In genomic region chr10:26765549-26765948, GRCh38 we compare ENCODE assay signal across 16 cellular contexts.
A peak's percentile ranks its signal among the peaks of the same experiment; 100 is the strongest.
DNase-seq lines count a peak whose midpoint lies in the region; ATAC-seq lines count a peak whose summit lies in the region.
"Had no signal": no experiment of that assay in that cellular context is flagged by ENCODE, and none has a peak within 500 bp of the region (broad histone marks: within the 10 kb centered on the region; RNA-seq: fewer than 3 reads in every experiment).

No MANE protein-coding gene starts in this region.

- CTCF ChIA-PET in activated CD4-positive, alpha-beta T cell treated with anti-CD3 and anti-CD28 coated beads for 36 hours (lab: Charles Lee): interaction anchor here (1.5 kb wide), 1 partner anchor 95 kb away, joined by 3 read pairs; the partner anchor contains the start of gene ABI1

- POLR2A ChIA-PET in activated CD4-positive, alpha-beta T cell treated with anti-CD3 and anti-CD28 coated beads for 36 hours (lab: Charles Lee): no interaction called here

- no peak overlapping the region for H3K27ac ChIP-seq in GM23248

- no peaks in the 10 kb centered on the region for H3K9me3 Mint-ChIP-seq in activated T-cell treated with anti-CD3 and anti-CD28 coated beads, Interleukin-2, amount 50 U/mL, for 72 hours
- H3K9me3 Mint-ChIP-seq in activated T-helper 17 cell treated with anti-CD3 and anti-CD28 coated beads, Interleukin-2, amount 50 U/mL, for 72 hours: no peaks in the 10 kb centered on the region
- no peaks in the 10 kb centered on the region for H3K9me3 Mint-ChIP-seq in stimulated activated naive B cell treated with anti-CD40 and anti-IgM and Interleukin-4, amounts not matched to agents 10 μg/mL and 1 μg/mL and 100 μg/mL, for 72 hours
- H3K9me3 Mint-ChIP-seq in activated CD4-positive, alpha-beta T cell treated with anti-CD3 and anti-CD28 coated beads for 36 hours (ENCODE audit: low read depth): no peaks in the 10 kb centered on the region
- H3K9me3 Mint-ChIP-seq: CD4-positive, alpha-beta T cell; HFFc6 had no signal

- no peak overlapping the region for H3K4me2 ChIP-seq in GM23248 (ENCODE audit: unreplicated experiment)

- H4K20me1 ChIP-seq in GM23248 (ENCODE audit: insufficient read depth): no peaks in the 10 kb centered on the region

- H3K4me1 Mint-ChIP-seq in activated T-cell treated with anti-CD3 and anti-CD28 coated beads, Interleukin-2, amount 50 U/mL, for 72 hours (ENCODE audit: low read depth): no peaks in the 10 kb centered on the region
- no peaks in the 10 kb centered on the region for H3K4me1 Mint-ChIP-seq in activated T-helper 17 cell treated with anti-CD3 and anti-CD28 coated beads, Interleukin-2, amount 50 U/mL, for 72 hours
- H3K4me1 Mint-ChIP-seq in stimulated activated naive B cell treated with anti-CD40 and anti-IgM and Interleukin-4, amounts not matched to agents 10 μg/mL and 1 μg/mL and 100 μg/mL, for 72 hours: peaks cover 3 to 8% of the 10 kb centered on the region in 2 donors
- peaks cover 3% of the 10 kb centered on the region for H3K4me1 Mint-ChIP-seq in activated CD4-positive, alpha-beta T cell treated with anti-CD3 and anti-CD28 coated beads for 36 hours

- no peaks in the 10 kb centered on the region for H3F3A ChIP-seq in GM23248 (ENCODE audit: insufficient read depth)

- no peaks in the 10 kb centered on the region for H3K9me3 ChIP-seq in GM23248 (ENCODE audit: low read depth)
- H3K9me3 ChIP-seq: HAP-1 had no signal

- intact Hi-C loops in activated CD4-positive, alpha-beta T cell treated with anti-CD3 and anti-CD28 coated beads for 36 hours (cut with DNase I, micrococcal nuclease): no loop called here

- no peaks in the 10 kb centered on the region for H3K27me3 ChIP-seq in GM23248 (replicated peaks; ENCODE audit: insufficient read depth)

- peaks cover 3 to 7% of the 10 kb centered on the region in 2 donors for H3K36me3 Mint-ChIP-seq in activated T-cell treated with anti-CD3 and anti-CD28 coated beads, Interleukin-2, amount 50 U/mL, for 72 hours (ENCODE audit: insufficient read depth in 2 of 2)
- H3K36me3 Mint-ChIP-seq in activated T-helper 17 cell treated with anti-CD3 and anti-CD28 coated beads, Interleukin-2, amount 50 U/mL, for 72 hours (ENCODE audit: low read depth): peaks cover 84% of the 10 kb centered on the region
- H3K36me3 Mint-ChIP-seq in stimulated activated naive B cell treated with anti-CD40 and anti-IgM and Interleukin-4, amounts not matched to agents 10 μg/mL and 1 μg/mL and 100 μg/mL, for 72 hours: peaks cover 12 to 30% of the 10 kb centered on the region in 2 donors
- peaks cover 28% of the 10 kb centered on the region for H3K36me3 Mint-ChIP-seq in activated CD4-positive, alpha-beta T cell treated with anti-CD3 and anti-CD28 coated beads for 36 hours (ENCODE audit: low read depth)

- in situ Hi-C loops in GM23248 (cut with MboI): no loop called here

- no peak overlapping the region for H2AFZ ChIP-seq in GM23248

- no peak overlapping the region for H3K4me3 Mint-ChIP-seq in activated T-cell treated with anti-CD3 and anti-CD28 coated beads, Interleukin-2, amount 50 U/mL, for 72 hours
- H3K4me3 Mint-ChIP-seq in activated T-helper 17 cell treated with anti-CD3 and anti-CD28 coated beads, Interleukin-2, amount 50 U/mL, for 72 hours: no peak overlapping the region
- no peak overlapping the region for H3K4me3 Mint-ChIP-seq in stimulated activated naive B cell treated with anti-CD40 and anti-IgM and Interleukin-4, amounts not matched to agents 10 μg/mL and 1 μg/mL and 100 μg/mL, for 72 hours
- no peak overlapping the region for H3K4me3 Mint-ChIP-seq in activated CD4-positive, alpha-beta T cell treated with anti-CD3 and anti-CD28 coated beads for 36 hours
- H3K4me3 Mint-ChIP-seq: B cell; CD4-positive, alpha-beta T cell had no signal

- no peaks in the 10 kb centered on the region for H3K27me3 Mint-ChIP-seq in activated T-cell treated with anti-CD3 and anti-CD28 coated beads, Interleukin-2, amount 50 U/mL, for 72 hours (ENCODE audit: low read depth)
- no peaks in the 10 kb centered on the region for H3K27me3 Mint-ChIP-seq in activated T-helper 17 cell treated with anti-CD3 and anti-CD28 coated beads, Interleukin-2, amount 50 U/mL, for 72 hours
- no peaks in the 10 kb centered on the region for H3K27me3 Mint-ChIP-seq in stimulated activated naive B cell treated with anti-CD40 and anti-IgM and Interleukin-4, amounts not matched to agents 10 μg/mL and 1 μg/mL and 100 μg/mL, for 72 hours
- no peaks in the 10 kb centered on the region for H3K27me3 Mint-ChIP-seq in activated CD4-positive, alpha-beta T cell treated with anti-CD3 and anti-CD28 coated beads for 36 hours
- H3K27me3 Mint-ChIP-seq: B cell; CD4-positive, alpha-beta T cell had no signal

- peak overlapping the region; percentile 49 for H3K27ac Mint-ChIP-seq in activated T-cell treated with anti-CD3 and anti-CD28 coated beads, Interleukin-2, amount 50 U/mL, for 72 hours
- peak overlapping the region; percentile 34 for H3K27ac Mint-ChIP-seq in activated T-helper 17 cell treated with anti-CD3 and anti-CD28 coated beads, Interleukin-2, amount 50 U/mL, for 72 hours
- H3K27ac Mint-ChIP-seq in stimulated activated naive B cell treated with anti-CD40 and anti-IgM and Interleukin-4, amounts not matched to agents 10 μg/mL and 1 μg/mL and 100 μg/mL, for 72 hours: peak overlapping the region; percentile 37
- no peak overlapping the region for H3K27ac Mint-ChIP-seq in activated CD4-positive, alpha-beta T cell treated with anti-CD3 and anti-CD28 coated beads for 36 hours
- H3K27ac Mint-ChIP-seq: B cell; CD4-positive, alpha-beta T cell; HFFc6 had no signal

- ATAC-seq in activated T-cell treated with anti-CD3 and anti-CD28 coated beads, Interleukin-2, amount 50 U/mL, for 72 hours (replicated peaks in 1 of 2): no peak
- ATAC-seq in activated T-helper 17 cell treated with anti-CD3 and anti-CD28 coated beads, Interleukin-2, amount 50 U/mL, for 72 hours (replicated peaks): no peak
- no peak for ATAC-seq in stimulated activated naive B cell treated with anti-CD40 and anti-IgM and Interleukin-4, amounts not matched to agents 10 μg/mL and 1 μg/mL and 100 μg/mL, for 72 hours (replicated peaks)
- ATAC-seq in activated CD4-positive, alpha-beta T cell treated with anti-CD3 and anti-CD28 coated beads for 36 hours: no peak
- ATAC-seq in GM21515 (IDR thresholded peaks at IDR 0.05; ENCODE audit: unreplicated experiment): no peak
- ATAC-seq: GM12878 had no signal

- H3K9me2 ChIP-seq in GM23248 (ENCODE audit: insufficient read depth): no peaks in the 10 kb centered on the region

- H3K79me2 ChIP-seq in GM23248 (ENCODE audit: insufficient read depth): peaks cover 76% of the 10 kb centered on the region

- no peak overlapping the region for H3K9ac ChIP-seq in GM23248

- no peak for DNase-seq in activated T-cell treated with anti-CD3 and anti-CD28 coated beads, Interleukin-2, amount 50 U/mL, for 72 hours
- no peak for DNase-seq in activated T-cell treated with anti-CD3 and anti-CD28 coated beads, Interleukin-2, amount 50 U/mL, for 48 hours
- DNase-seq in GM23248: peak; percentile 4
- DNase-seq in stimulated activated naive B cell treated with anti-CD40 and anti-IgM and Interleukin-4, amounts not matched to agents 10 μg/mL and 1 μg/mL and 100 μg/mL, for 72 hours: no peak
- no peak for DNase-seq in activated CD4-positive, alpha-beta T cell treated with anti-CD3 and anti-CD28 coated beads for 36 hours
- DNase-seq: ACHN; C1 segment of cervical spinal cord; Calu3; CD4-positive, alpha-beta T cell; DMS 273 treated with DMSO at 0.1 percent for 48 hours; HFFc6 had no signal

- no peak overlapping the region for H3K4me3 ChIP-seq in GM23248
- H3K4me3 ChIP-seq: GM12878, HAP-1 had no signal

- WGBS in GM23248 (ENCODE audit: low coverage in 1 of 2, low lambda C conversion rate in 2 of 2, missing lambda C conversion rate in 2 of 2), 2 experiments: 79 to 80% methylated on average over 2 of the region's 2 CpGs

- H3K4me1 ChIP-seq in GM23248 (ENCODE audit: insufficient read depth): no peaks in the 10 kb centered on the region
- H3K4me1 ChIP-seq: HAP-1 had no signal

- H3K36me3 ChIP-seq in GM23248 (ENCODE audit: low read depth): peaks cover 35% of the 10 kb centered on the region
- H3K36me3 ChIP-seq: HAP-1 had no signal
